Comparison of ENCODE assay signal across 8 cellular contexts in genomic region chr14:77554207-77554606, GRCh38. TPM values are rescaled to one million over a fixed set of nuclear protein-coding genes. Genes with fewer than 3 reads are reported as not detected.
DNase-seq lines count a peak whose midpoint lies in the region; ATAC-seq and TF ChIP-seq lines count a peak whose summit lies in the region.

No MANE protein-coding gene starts in this region.

- WGBS in adrenal gland, 4 donors, result 47 to 56% (median 54%) methylated on average over 5 of the region's 5 CpGs

- no peak for ATAC-seq in CD4-positive, alpha-beta T cell (ENCODE audit: poor library complexity)
- ATAC-seq in GM19025 (IDR thresholded peaks at IDR 0.05; ENCODE audit: low read depth, unreplicated experiment), result peak; percentile 57
- peak; percentile 59 for ATAC-seq in HG03196 (IDR thresholded peaks at IDR 0.05; ENCODE audit: unreplicated experiment)

- intact Hi-C loops in CD4-positive, alpha-beta T cell (cut with DNase I, micrococcal nuclease), result loop anchor here (5.0 kb wide), 2 partner anchors 97 to 252 kb away; partner anchors contain the start of genes AHSA1 (in 1 of the 2) and VIPAS39 (in 1 of the 2)
- intact Hi-C loops in adrenal gland (cut with DNase I), result loop anchor here (5.0 to 10.0 kb wide), 2 partner anchors 97 to 99 kb away; partner anchors contain the start of genes AHSA1 (in 2 of the 2) and VIPAS39 (in 2 of the 2)

- H3K4me1 ChIP-seq in adrenal gland (replicated peaks in 1 of 2), result peaks cover 6 to 14% of the 10 kb centered on the region in 2 donors

- H3K4me1 Mint-ChIP-seq in CD4-positive, alpha-beta T cell (ENCODE audit: low read depth), result peaks cover 8% of the 10 kb centered on the region

- TF ChIP-seq CTCF in CD4-positive, alpha-beta T cell (IDR thresholded peaks at IDR 0.05), result no peak
- no peak for TF ChIP-seq CTCF in adrenal gland (IDR thresholded peaks at IDR 0.05)

- no peaks in the 10 kb centered on the region for H3K9me3 Mint-ChIP-seq in CD4-positive, alpha-beta T cell

- DNase-seq in CD4-positive, alpha-beta T cell, result no peak
- DNase-seq in adrenal gland, result no peak
- DNase-seq in NK-92 treated with Interleukin-12 subunit alpha and Interleukin-12 subunit beta, amount 100 ng/mL, for 24 hours (lab: John Stamatoyannopoulos, UW), result no peak
- no peak for DNase-seq in globus pallidus (ENCODE audit: low spot score)
- no peak for DNase-seq in pons (ENCODE audit: low spot score)
- no peak for DNase-seq in NK-92 (lab: John Stamatoyannopoulos, UW; ENCODE audit: unreplicated experiment)

- no peak overlapping the region for H3K27ac ChIP-seq in CD4-positive, alpha-beta T cell (ENCODE audit: low read depth, low read length)
- H3K27ac ChIP-seq in adrenal gland, result peak overlapping the region in 4 of 5 donors; percentile 22 to 53 (median 32)

- H3K4me3 ChIP-seq in adrenal gland, result no peak overlapping the region

- H3K4me3 Mint-ChIP-seq in CD4-positive, alpha-beta T cell, result no peak overlapping the region

- no peaks in the 10 kb centered on the region for H3K9me3 ChIP-seq in CD4-positive, alpha-beta T cell (ENCODE audit: control insufficient read depth, low read length)
- no peaks in the 10 kb centered on the region for H3K9me3 ChIP-seq in adrenal gland (replicated peaks in 1 of 3)

- POLR2A ChIA-PET in CD4-positive, alpha-beta T cell (lab: Charles Lee), result interaction anchor here (0.6 kb wide), 1 partner anchor 54 kb away, joined by 3 read pairs; no protein-coding TSS in a partner anchor

- no peak for TF ChIP-seq POLR2A in adrenal gland (IDR thresholded peaks at IDR 0.05)

- H3K27me3 Mint-ChIP-seq in CD4-positive, alpha-beta T cell, result no peaks in the 10 kb centered on the region

- CTCF ChIA-PET in CD4-positive, alpha-beta T cell (lab: Charles Lee), result no interaction called here

- peak overlapping the region; percentile 15 for H3K27ac Mint-ChIP-seq in CD4-positive, alpha-beta T cell

- peaks cover 0 to 29% of the 10 kb centered on the region in 2 donors for H3K36me3 ChIP-seq in adrenal gland (replicated peaks in 1 of 2)

- H3K36me3 Mint-ChIP-seq in CD4-positive, alpha-beta T cell (ENCODE audit: low read depth), result peaks cover 86% of the 10 kb centered on the region

- H3K27me3 ChIP-seq in CD4-positive, alpha-beta T cell (ENCODE audit: control insufficient read depth, insufficient read depth, low read length), result no peaks in the 10 kb centered on the region
- H3K27me3 ChIP-seq in adrenal gland, result no peaks in the 10 kb centered on the region

RNA-seq across cellular contexts. Expression of gene ISM2, which starts 55.6 kb away (rescaled TPM):
- total RNA-seq in CD4-positive, alpha-beta T cell, result not detected
- under 1 TPM in 2 of 8 donors, not detected in 6; 0.11 to 0.22 TPM for total RNA-seq in adrenal gland
- under 1 TPM in 1 of 3 donors, not detected in 2; 0.08 TPM for polyA plus RNA-seq in adrenal gland
